Comparison of ENCODE assay signal across 9 cellular contexts in the genomic region with DNA sequence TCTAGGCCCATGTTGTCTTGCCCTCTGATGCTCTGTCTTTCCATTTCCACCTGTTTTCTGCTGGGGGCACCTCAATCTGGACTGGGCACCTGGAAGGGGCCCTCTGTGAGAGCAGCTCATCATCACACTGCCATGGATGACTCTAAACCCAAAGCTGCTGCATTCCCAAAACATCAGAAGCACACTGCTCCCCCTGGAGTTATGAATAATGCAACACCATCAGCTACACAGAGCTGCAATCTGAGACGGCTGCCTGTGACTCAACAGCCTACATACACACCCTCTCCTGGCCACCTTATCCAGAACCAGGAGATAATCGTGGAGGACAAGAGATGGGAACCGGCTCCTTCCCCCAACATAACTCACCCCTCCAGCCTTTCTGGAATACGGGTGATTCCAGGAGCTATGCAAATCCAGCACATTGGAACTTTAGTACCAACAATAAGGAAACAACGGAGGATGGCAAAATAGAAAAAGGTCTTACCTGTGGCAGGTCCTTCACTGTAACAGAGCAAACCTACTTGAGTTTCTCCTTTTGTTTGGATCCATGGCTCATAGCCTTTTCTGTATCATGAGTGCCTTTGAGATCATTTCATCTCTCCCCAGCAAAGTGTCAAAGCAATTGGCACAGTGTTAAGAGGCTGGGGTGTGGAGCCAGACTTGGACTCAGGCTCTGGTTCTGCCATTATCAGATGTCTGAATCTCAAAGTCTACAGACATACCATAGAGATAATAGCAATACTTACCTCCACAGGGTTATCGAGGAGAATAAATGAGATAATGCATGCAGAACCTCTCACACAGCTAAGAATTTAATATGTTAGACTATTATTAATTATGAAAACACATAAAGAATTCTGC. TPM values are rescaled to one million over a fixed set of nuclear protein-coding genes. Genes with fewer than 3 reads are reported as not detected.
A peak's percentile ranks its signal among the peaks of the same experiment; 100 is the strongest.
DNase-seq lines count a peak whose midpoint lies in the region; ATAC-seq, FAIRE-seq and TF ChIP-seq lines count a peak whose summit lies in the region.
"Had no signal": no experiment of that assay in that cellular context is flagged by ENCODE, and none has a peak within 500 bp of the region (broad histone marks: within the 10 kb centered on the region; RNA-seq: fewer than 3 reads in every experiment).

No MANE protein-coding gene starts in this region.

- H3K4me1 Mint-ChIP-seq in activated naive CD4-positive, alpha-beta T cell treated with anti-CD3 and anti-CD28 coated beads, Interleukin-2, amount 10 ng/mL, durations not matched to agents 7 days and 5 days: peaks cover 2% of the 10 kb centered on the region

- no peaks in the 10 kb centered on the region for H3K9me3 Mint-ChIP-seq in activated naive CD4-positive, alpha-beta T cell treated with anti-CD3 and anti-CD28 coated beads, Interleukin-2, amount 10 ng/mL, durations not matched to agents 7 days and 5 days

- no peaks in the 10 kb centered on the region for H3K27me3 ChIP-seq in bronchial epithelial cell (ENCODE audit: control insufficient read depth, insufficient read depth, low read length)
- H3K27me3 ChIP-seq: body of pancreas had no signal

- peaks cover 9% of the 10 kb centered on the region for H3K36me3 ChIP-seq in bronchial epithelial cell (ENCODE audit: control insufficient read depth, insufficient read depth, low read length)

- H3K27ac Mint-ChIP-seq in activated naive CD4-positive, alpha-beta T cell treated with anti-CD3 and anti-CD28 coated beads, Interleukin-2, amount 10 ng/mL, durations not matched to agents 7 days and 5 days: no peak overlapping the region

- FAIRE-seq in bronchial epithelial cell (lab: Jason Lieb, UNC) (no peak), urothelium cell line (lab: Jason Lieb, UNC) (no peak)

- H3K36me3 Mint-ChIP-seq in activated naive CD4-positive, alpha-beta T cell treated with anti-CD3 and anti-CD28 coated beads, Interleukin-2, amount 10 ng/mL, durations not matched to agents 7 days and 5 days: peaks cover 35% of the 10 kb centered on the region

- no peak overlapping the region for H3K4me3 Mint-ChIP-seq in activated naive CD4-positive, alpha-beta T cell treated with anti-CD3 and anti-CD28 coated beads, Interleukin-2, amount 10 ng/mL, durations not matched to agents 7 days and 5 days

- no peak overlapping the region for H3K4me3 ChIP-seq in bronchial epithelial cell (ENCODE audit: low read depth, low read length)
- H3K4me3 ChIP-seq: body of pancreas had no signal

- peak; percentile 29 for DNase-seq in activated naive CD4-positive, alpha-beta T cell treated with anti-CD3 and anti-CD28 coated beads, Interleukin-2, amount 10 ng/mL, durations not matched to agents 7 days and 5 days
- no peak for DNase-seq in activated naive CD4-positive, alpha-beta T cell treated with anti-CD3 and anti-CD28 coated beads, Interleukin-2, amount 50 U/mL, for 16 hours
- DNase-seq in NCI-H2107 (lab: John Stamatoyannopoulos, UW): peak; percentile 85
- peak; percentile 95 for DNase-seq in bronchial epithelial cell (ENCODE audit: low read depth)
- peak; percentile 26 to 46 for DNase-seq in left colon
- peak; percentile 67 for DNase-seq in urothelium cell line (ENCODE audit: low spot score)
- DNase-seq in GM19240 (ENCODE audit: insufficient read length, low spot score): no peak

- no peaks in the 10 kb centered on the region for H3K27me3 Mint-ChIP-seq in activated naive CD4-positive, alpha-beta T cell treated with anti-CD3 and anti-CD28 coated beads, Interleukin-2, amount 10 ng/mL, durations not matched to agents 7 days and 5 days

- peak; percentile 78 for ATAC-seq in left colon
- no peak for ATAC-seq in GM18909 (IDR thresholded peaks at IDR 0.05; ENCODE audit: poor library complexity, unreplicated experiment)
- ATAC-seq: body of pancreas had no signal

- TF ChIP-seq CTCF in bronchial epithelial cell (IDR thresholded peaks at IDR 0.05; ENCODE audit: insufficient read depth, low read length, severe bottlenecking): peak; percentile 75

- CTCF ChIA-PET in activated naive CD4-positive, alpha-beta T cell treated with anti-CD3 and anti-CD28 coated beads, Interleukin-2, amount 10 ng/mL, durations not matched to agents 7 days and 5 days (lab: Charles Lee): interaction anchor here (1.0 to 3.4 kb wide), 9 partner anchors 9 to 132 kb away, joined by 3 to 26 read pairs (median 4); partner anchors contain the start of gene RNF19B

- intact Hi-C loops in left colon (cut with DNase I, micrococcal nuclease): no loop called here

RNA-seq across cellular contexts. Expression of gene AK2, which starts 29.3 kb away (rescaled TPM):
- total RNA-seq in bronchial epithelial cell (81.9 and 173 TPM in 2 replicates), left colon (100 to 1,000 TPM; 173 to 222 TPM)

RNA-seq across cellular contexts. Expression of gene RNF19B, which starts 42.8 kb away (rescaled TPM):
- total RNA-seq in bronchial epithelial cell: 19.2 and 32.6 TPM in 2 replicates
- 10 to 100 TPM; 64.1 to 77.3 TPM for total RNA-seq in left colon

Comparison
In these comparisons a context has a peak if more than half of its experiments do, and no peak if none do; other contexts are left out.
1. DNase-seq: peak in activated naive CD4-positive, alpha-beta T cell treated with anti-CD3 and anti-CD28 coated beads, Interleukin-2, amount 10 ng/mL, durations not matched to agents 7 days and 5 days (single experiment), NCI-H2107 (single experiment), bronchial epithelial cell (single experiment), left colon (2 of 2) and urothelium cell line (single experiment); none in activated naive CD4-positive, alpha-beta T cell treated with anti-CD3 and anti-CD28 coated beads, Interleukin-2, amount 50 U/mL, for 16 hours (single experiment) and GM19240 (single experiment).